In the genomic region with DNA sequence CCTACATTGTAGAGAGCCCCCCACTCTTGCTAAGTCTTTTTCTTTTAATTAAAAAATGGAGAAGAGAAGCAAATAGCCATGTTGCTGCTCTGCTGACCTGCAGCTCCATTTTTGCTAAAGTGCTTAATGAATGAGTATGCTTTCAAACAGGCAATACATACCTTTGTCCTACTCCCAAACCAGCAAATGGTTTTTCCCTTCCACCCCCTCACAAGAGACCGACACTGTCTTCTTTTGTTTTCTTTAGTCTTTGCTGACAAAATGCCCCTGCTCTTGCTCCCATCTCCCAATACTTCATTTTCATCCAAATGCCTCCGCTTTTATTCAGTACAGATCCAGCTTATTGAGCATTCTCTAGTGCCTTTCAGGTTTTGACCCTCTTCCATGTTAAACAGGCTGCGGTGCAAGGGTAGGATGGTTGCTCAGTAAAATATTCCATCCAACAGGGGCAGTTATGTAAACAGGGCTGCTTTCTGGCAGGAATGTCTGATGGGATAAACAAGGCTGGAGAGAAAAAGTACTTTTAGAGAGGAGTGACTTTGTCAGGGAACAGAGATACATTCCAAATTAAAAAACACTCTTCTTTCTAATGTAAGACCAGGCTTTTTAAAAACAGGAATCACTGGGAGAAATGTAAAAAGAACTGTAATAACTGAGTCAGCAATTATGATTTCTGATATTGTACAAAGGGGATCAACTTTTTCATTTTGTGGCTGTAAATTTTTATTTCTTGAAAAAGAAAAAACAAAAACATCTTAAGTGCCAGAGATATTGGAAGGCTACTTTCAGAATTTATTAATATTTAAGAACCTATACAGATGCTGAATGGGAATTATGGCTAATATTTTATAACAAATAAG, we compare ENCODE assay signal across 18 cellular contexts.
A peak's percentile ranks its signal among the peaks of the same experiment; 100 is the strongest.
DNase-seq lines count a peak whose midpoint lies in the region; ATAC-seq and TF ChIP-seq lines count a peak whose summit lies in the region.
"Had no signal": no experiment of that assay in that cellular context is flagged by ENCODE, and none has a peak within 500 bp of the region (broad histone marks: within the 10 kb centered on the region; RNA-seq: fewer than 3 reads in every experiment).

No MANE protein-coding gene starts in this region.

- DNase-seq in G401 (ENCODE audit: low spot score) (peak; percentile 65), neuronal stem cell (ENCODE audit: low spot score) (no peak), kidney tubule cell (ENCODE audit: low spot score) (no peak), GDM1 (lab: John Stamatoyannopoulos, UW) (no peak)
- DNase-seq in activated CD4-positive, alpha-beta T cell treated with anti-CD3 and anti-CD28 coated beads, Interleukin-2, amount 50 U/mL, for 48 hours: no peak
- DNase-seq: activated CD4-positive, CD25-positive, alpha-beta regulatory T cell; activated effector memory CD4-positive, alpha-beta T cell treated with Interleukin-2 at 50 U/mL for 16 hours; aorta; effector CD4-positive, alpha-beta T cell; gastrocnemius medialis; NCI-H1092; NK-92 treated with Interleukin-12 subunit alpha and Interleukin-12 subunit beta, amount 100 ng/mL, for 24 hours; pancreas; stimulated activated naive CD4-positive, alpha-beta T cell treated with Interleukin-2 at 50 U/mL for 16 hours had no signal

- ATAC-seq in HG03432 (IDR thresholded peaks at IDR 0.05; ENCODE audit: unreplicated experiment): no peak
- ATAC-seq: pancreas had no signal

- no peaks in the 10 kb centered on the region for H3K79me1 ChIP-seq in neuronal stem cell (ENCODE audit: low read depth, low read length)

- TF ChIP-seq CTCF in brain (conservative IDR thresholded peaks at IDR 0.05): no peak

- H3K27ac ChIP-seq in iPS-20b (ENCODE audit: low read length) (no peak overlapping the region), neuronal stem cell (replicated peaks; ENCODE audit: low read length) (peak overlapping the region; percentile 18)
- H3K27ac ChIP-seq: gastrocnemius medialis, pancreas had no signal

- H2AK5ac ChIP-seq in neuronal stem cell (ENCODE audit: low read depth, low read length): no peak overlapping the region

- no peak overlapping the region for H2BK5ac ChIP-seq in neuronal stem cell (ENCODE audit: low read length)

- H3K9me3 ChIP-seq in iPS-20b (ENCODE audit: insufficient read depth, low read depth, low read length) (no peaks in the 10 kb centered on the region), neuronal stem cell (replicated peaks in 1 of 2; ENCODE audit: control insufficient read depth in 2 of 2, insufficient read depth in 1 of 2, low read depth in 1 of 2, low read length in 2 of 2) (no peaks in the 10 kb centered on the region)
- H3K9me3 ChIP-seq: gastrocnemius medialis, pancreas had no signal

- H3K4me1 ChIP-seq in iPS-20b (ENCODE audit: insufficient read depth, low read length): peaks cover 17% of the 10 kb centered on the region; the same call in 1 of the 2 replicates
- peaks cover 8 to 15% of the 10 kb centered on the region in 2 donors for H3K4me1 ChIP-seq in neuronal stem cell (ENCODE audit: control insufficient read depth in 2 of 2, insufficient read depth in 1 of 2, low read depth in 1 of 2, low read length in 2 of 2)

- H3K4me3 Mint-ChIP-seq in brain: peak overlapping the region in 2 of 5 experiments; percentile 13 to 19
- H3K4me3 Mint-ChIP-seq: T-helper 1 cell treated with Interleukin-12 subunit alpha and Interleukin-12 subunit beta and Interleukin-4 antibody, amounts not matched to agents 30 μg/mL and 1 μg/mL, for 36 hours had no signal

- H2BK15ac ChIP-seq in neuronal stem cell (ENCODE audit: low read length): no peak overlapping the region

- H3K27me3 ChIP-seq in iPS-20b (ENCODE audit: insufficient read depth, low read length) (no peaks in the 10 kb centered on the region), neuronal stem cell (ENCODE audit: control insufficient read depth in 3 of 3, insufficient read depth in 3 of 3, low read depth in 1 of 3, low read length in 3 of 3) (no peaks in the 10 kb centered on the region)
- H3K27me3 ChIP-seq: gastrocnemius medialis, pancreas had no signal

- in situ Hi-C loops in G401 (cut with HindIII; ENCODE audit: low sequenced_read_pairs): no loop called here

- no peak overlapping the region for H3K18ac ChIP-seq in neuronal stem cell (ENCODE audit: low read length)

- H3K4me3 ChIP-seq in iPS-20b (ENCODE audit: low read length): 0 out of 2 replicates have a peak overlapping the region, but pooled peaks have one; percentile 28
- no peak overlapping the region for H3K4me3 ChIP-seq in neuronal stem cell (ENCODE audit: low read length in 2 of 2)
- H3K4me3 ChIP-seq: gastrocnemius medialis, pancreas had no signal

- H3K14ac ChIP-seq in neuronal stem cell (ENCODE audit: low read length): no peak overlapping the region

- H2AFZ ChIP-seq in neuronal stem cell (ENCODE audit: low read length): peak overlapping the region; percentile 70

- H3K36me3 ChIP-seq in iPS-20b (ENCODE audit: insufficient read depth, low read depth, low read length): no peaks in the 10 kb centered on the region
- H3K36me3 ChIP-seq in neuronal stem cell (replicated peaks in 1 of 2; ENCODE audit: control insufficient read depth in 2 of 2, insufficient read depth in 2 of 2, low read length in 2 of 2): no peaks in the 10 kb centered on the region
- H3K36me3 ChIP-seq: gastrocnemius medialis, pancreas had no signal

- no peak overlapping the region for H4K8ac ChIP-seq in neuronal stem cell (ENCODE audit: low read depth, low read length)

- no peak overlapping the region for H3K4ac ChIP-seq in neuronal stem cell (ENCODE audit: low read length)

- no peak overlapping the region for H3K4me2 ChIP-seq in neuronal stem cell (ENCODE audit: insufficient read depth, low read length, poor library complexity, severe bottlenecking)

- no peak overlapping the region for H3K23ac ChIP-seq in neuronal stem cell (ENCODE audit: low read depth, low read length, poor library complexity)

- H3K9me3 Mint-ChIP-seq in brain: no peaks in the 10 kb centered on the region
- H3K9me3 Mint-ChIP-seq: T-helper 1 cell treated with Interleukin-12 subunit alpha and Interleukin-12 subunit beta and Interleukin-4 antibody, amounts not matched to agents 30 μg/mL and 1 μg/mL, for 36 hours had no signal

- H3K27me3 Mint-ChIP-seq in brain: no peaks in the 10 kb centered on the region

- H2BK12ac ChIP-seq in neuronal stem cell (ENCODE audit: low read length): no peak overlapping the region

- no CpG with 5 or more reads among the region's 3 CpGs for WGBS in neuronal stem cell (ENCODE audit: extremely low coverage in 2 of 2, insufficient read length in 2 of 2, insufficient replicate concordance in 1 of 2), 2 donors

- no peaks in the 10 kb centered on the region for H3K36me3 Mint-ChIP-seq in brain

- H3K27ac Mint-ChIP-seq in brain: peak overlapping the region in 4 of 5 experiments; percentile 14 to 80 (median 56)
- H3K27ac Mint-ChIP-seq: T-helper 1 cell treated with Interleukin-12 subunit alpha and Interleukin-12 subunit beta and Interleukin-4 antibody, amounts not matched to agents 30 μg/mL and 1 μg/mL, for 36 hours had no signal

- H4K91ac ChIP-seq in neuronal stem cell (ENCODE audit: low read depth, low read length, poor library complexity): no peak overlapping the region

- peaks cover 42% of the 10 kb centered on the region for H3K4me1 Mint-ChIP-seq in brain

- peak overlapping the region; percentile 17; the same call in 1 of the 2 replicates for H3K9ac ChIP-seq in iPS-20b (ENCODE audit: low read depth, low read length)
- no peak overlapping the region for H3K9ac ChIP-seq in neuronal stem cell (ENCODE audit: low read depth, low read length, poor library complexity)

- no peak overlapping the region for H2BK120ac ChIP-seq in neuronal stem cell (ENCODE audit: low read depth, low read length)
